In genomic region chr10:89793649-89794254, GRCh38 we compare ENCODE assay signal across 8 cellular contexts.
DNase-seq lines count a peak whose midpoint lies in the region; ATAC-seq and TF ChIP-seq lines count a peak whose summit lies in the region.

No MANE protein-coding gene starts in this region.

- no peaks in the 10 kb centered on the region for H4K20me1 ChIP-seq in SU-DHL-6 (ENCODE audit: low read depth, low read length)

- ATAC-seq in Right ventricle myocardium inferior, result peak; percentile 72
- ATAC-seq in lower lobe of right lung, result peak; percentile 80 to 85

- no peak overlapping the region for H2AFZ ChIP-seq in SU-DHL-6 (ENCODE audit: low read depth, low read length, severe bottlenecking)

- intact Hi-C loops in Right ventricle myocardium inferior (cut with DNase I) (loop anchor here (2.0 kb wide), 1 partner anchor 1065 kb away; the partner anchor contains the start of gene HTR7), cardiac septum (cut with DNase I) (loop anchor here (5.0 to 10.0 kb wide), 2 partner anchors 994 to 1071 kb away; no protein-coding TSS in a partner anchor), dorsolateral prefrontal cortex (cut with DNase I) (loop anchor here (5.0 to 10.0 kb wide), 4 partner anchors 341 to 1071 kb away; no protein-coding TSS in a partner anchor), lower lobe of right lung (cut with DNase I) (loop anchor here (5.0 kb wide), 1 partner anchor 994 kb away; no protein-coding TSS in a partner anchor), vagina (cut with DNase I) (no loop called here)

- H3K36me3 ChIP-seq in SU-DHL-6 (ENCODE audit: low read length) (no peaks in the 10 kb centered on the region), lower lobe of right lung (no peaks in the 10 kb centered on the region), vagina (no peaks in the 10 kb centered on the region)

- no peak overlapping the region for H3K4me2 ChIP-seq in SU-DHL-6 (ENCODE audit: low read depth, low read length, poor library complexity, severe bottlenecking)

- no peak for TF ChIP-seq POLR2A in vagina (IDR thresholded peaks at IDR 0.05)

- peak; percentile 60 for TF ChIP-seq CTCF in SU-DHL-6 (IDR thresholded peaks at IDR 0.05; ENCODE audit: insufficient read depth, low read length, poor library complexity, severe bottlenecking)
- peak; percentile 58 to 98 (median 86) for TF ChIP-seq CTCF in dorsolateral prefrontal cortex (IDR thresholded peaks at IDR 0.05 in 54 of 56, conservative IDR thresholded peaks at IDR 0.05 in 2 of 56; ENCODE audit: low read depth in 1 of 56, partially characterized antibody in 56 of 56)
- TF ChIP-seq CTCF in lower lobe of right lung (IDR thresholded peaks at IDR 0.05), result peak; percentile 85
- TF ChIP-seq CTCF in vagina (IDR thresholded peaks at IDR 0.05), result peak; percentile 21 to 71 (median 63)

- H3K27me3 ChIP-seq in SU-DHL-6 (ENCODE audit: low read length), result no peaks in the 10 kb centered on the region
- no peaks in the 10 kb centered on the region for H3K27me3 ChIP-seq in dorsolateral prefrontal cortex
- H3K27me3 ChIP-seq in lower lobe of right lung (ENCODE audit: low read depth), result no peaks in the 10 kb centered on the region
- H3K27me3 ChIP-seq in vagina, result no peaks in the 10 kb centered on the region

- H3K4me1 ChIP-seq in lower lobe of right lung (no peaks in the 10 kb centered on the region), vagina (no peaks in the 10 kb centered on the region)

- H3K4me3 ChIP-seq in SU-DHL-6 (ENCODE audit: insufficient read depth, low read length, poor library complexity, severe bottlenecking), result no peak overlapping the region
- no peak overlapping the region for H3K4me3 ChIP-seq in dorsolateral prefrontal cortex
- no peak overlapping the region for H3K4me3 ChIP-seq in lower lobe of right lung
- no peak overlapping the region for H3K4me3 ChIP-seq in vagina

- H3K9ac ChIP-seq in SU-DHL-6 (ENCODE audit: low read length), result no peak overlapping the region

- DNase-seq in Right ventricle myocardium inferior (ENCODE audit: missing footprints), result no peak
- no peak for DNase-seq in cardiac septum (ENCODE audit: low spot score)
- DNase-seq in HCEC 1CT, result peak; percentile 48
- peak; percentile 65 for DNase-seq in NCI-H146 treated with DMSO at 0.1 percent for 48 hours (lab: John Stamatoyannopoulos, UW; ENCODE audit: unreplicated experiment)
- peak in 1 of 10 donors; percentile 9 for DNase-seq in dorsolateral prefrontal cortex
- no peak for DNase-seq in lower lobe of right lung
- DNase-seq in vagina (ENCODE audit: extremely low spot score in 2 of 2), result no peak

- H3F3A ChIP-seq in SU-DHL-6 (ENCODE audit: insufficient read depth), result no peaks in the 10 kb centered on the region

- H3K9me2 ChIP-seq in SU-DHL-6 (replicated peaks; ENCODE audit: insufficient read depth, low read length), result no peaks in the 10 kb centered on the region

- H3K27ac ChIP-seq in SU-DHL-6 (ENCODE audit: low read depth, low read length) (no peak overlapping the region), dorsolateral prefrontal cortex (no peak overlapping the region), lower lobe of right lung (no peak overlapping the region), vagina (no peak overlapping the region)

- H3K79me2 ChIP-seq in SU-DHL-6 (ENCODE audit: insufficient read depth, low read length), result no peaks in the 10 kb centered on the region

- H3K9me3 ChIP-seq in SU-DHL-6 (ENCODE audit: insufficient read depth, low read length), result no peaks in the 10 kb centered on the region
- H3K9me3 ChIP-seq in lower lobe of right lung, result no peaks in the 10 kb centered on the region
- no peaks in the 10 kb centered on the region for H3K9me3 ChIP-seq in vagina

Comparison
In these comparisons a context has a peak if more than half of its experiments do, and no peak if none do; other contexts are left out.
1. DNase-seq: peak in HCEC 1CT (single experiment) and NCI-H146 treated with DMSO at 0.1 percent for 48 hours (single experiment); none in Right ventricle myocardium inferior (single experiment), cardiac septum (single experiment), lower lobe of right lung (single experiment) and vagina (0 of 2).
2. Peak in every context shown above with its lines, with median percentiles within 50 percentile points of each other: CTCF ChIP-seq.